ENCODE assay signal across 20 cellular contexts in genomic region chr19:11054628-11055027, GRCh38. TPM values are rescaled to one million over a fixed set of nuclear protein-coding genes. Genes with fewer than 3 reads are reported as not detected.
DNase-seq lines count a peak whose midpoint lies in the region; ATAC-seq and TF ChIP-seq lines count a peak whose summit lies in the region.
"Had no signal": no experiment of that assay in that cellular context is flagged by ENCODE, and none has a peak within 500 bp of the region (broad histone marks: within the 10 kb centered on the region; RNA-seq: fewer than 3 reads in every experiment).

No MANE protein-coding gene starts in this region.

- POLR2A ChIA-PET in WTC11 (lab: Charles Lee), result no interaction called here

- no peak overlapping the region for H3K4me3 Mint-ChIP-seq in WTC11
- H3K4me3 Mint-ChIP-seq in nephron progenitor cell, result no peak overlapping the region

- H3K27me3 ChIP-seq in heart right ventricle, result no peaks in the 10 kb centered on the region

- peaks cover 0 to 12% (median 0%) of the 10 kb centered on the region in 9 donors for H3K4me1 ChIP-seq in heart right ventricle
- H3K4me1 ChIP-seq: Caco-2 had no signal

- H3K27me3 Mint-ChIP-seq in WTC11 (ENCODE audit: low read depth) (no peaks in the 10 kb centered on the region), nephron progenitor cell (ENCODE audit: low read depth, poor library complexity) (no peaks in the 10 kb centered on the region)

- H3K4me3 ChIP-seq in heart right ventricle, result no peak overlapping the region
- H3K4me3 ChIP-seq: SK-N-MC had no signal

- no peak overlapping the region for H3K27ac ChIP-seq in heart right ventricle
- H3K27ac ChIP-seq: C4-2B, SK-N-MC had no signal

- CTCF ChIA-PET in WTC11 (lab: Charles Lee), result no interaction called here

- H3K36me3 ChIP-seq in heart right ventricle, result peaks cover 0 to 83% (median 8%) of the 10 kb centered on the region in 9 donors

- intact Hi-C loops in Right ventricle myocardium inferior (cut with DNase I), result no loop called here
- intact Hi-C loops in heart right ventricle (cut with DNase I), result no loop called here

- no peaks in the 10 kb centered on the region for H3K9me3 ChIP-seq in heart right ventricle
- H3K9me3 ChIP-seq: Caco-2 had no signal

- TF ChIP-seq CTCF in heart right ventricle (IDR thresholded peaks at IDR 0.05) (no peak), WTC11 (IDR thresholded peaks at IDR 0.05) (no peak), nephron progenitor cell (IDR thresholded peaks at IDR 0.05) (no peak)

- 91 to 93% methylated on average over 8 of the region's 8 CpGs for WGBS in heart right ventricle, 2 donors

- H3K36me3 Mint-ChIP-seq in WTC11, result peaks cover 12% of the 10 kb centered on the region
- peaks cover 43% of the 10 kb centered on the region for H3K36me3 Mint-ChIP-seq in nephron progenitor cell (ENCODE audit: low read depth)

- DNase-seq in Right ventricle myocardium inferior (ENCODE audit: missing footprints), result peak; percentile 34
- DNase-seq in heart right ventricle, result no peak
- DNase-seq in WTC11 (ENCODE audit: low spot score), result no peak
- no peak for DNase-seq in nephron progenitor cell
- no peak for DNase-seq in HuH-7 (ENCODE audit: low spot score)
- no peak for DNase-seq in nucleus accumbens (lab: John Stamatoyannopoulos, UW)
- DNase-seq: Caco-2, DND-41, GOT3, Kasumi-1, NCI-H1417 treated with DMSO at 0.1 percent for 48 hours, NCI-H187, NCI-H446, NCI-H526, SHP77 treated with DMSO at 0.1 percent for 48 hours, SW 1271 had no signal

- H3K27ac Mint-ChIP-seq in WTC11, result 0 out of 2 replicates have a peak overlapping the region, but pooled peaks have one; percentile 32
- peak overlapping the region; percentile 85 for H3K27ac Mint-ChIP-seq in nephron progenitor cell

- H3K4me1 Mint-ChIP-seq in WTC11 (no peaks in the 10 kb centered on the region), nephron progenitor cell (peaks cover 5% of the 10 kb centered on the region)

- ATAC-seq in Right ventricle myocardium inferior (no peak), heart right ventricle (no peak), WTC11 (no peak), HG03039 (IDR thresholded peaks at IDR 0.05; ENCODE audit: unreplicated experiment) (no peak)
- ATAC-seq: HCT116 had no signal

- H3K9me3 Mint-ChIP-seq in WTC11 (no peaks in the 10 kb centered on the region), nephron progenitor cell (no peaks in the 10 kb centered on the region)

TF ChIP-seq in WTC11, 78 proteins besides CTCF, POLR2A, EP300 and RAD21:
- no peak for TF ChIP-seq ATF2 (CRISPR knock-in tag; IDR thresholded peaks at IDR 0.05; ENCODE audit: borderline replicate concordance, low read depth)
- TF ChIP-seq MYBL2 (CRISPR knock-in tag; IDR thresholded peaks at IDR 0.05), result no peak
- TF ChIP-seq ZNF317 (CRISPR knock-in tag; IDR thresholded peaks at IDR 0.05; ENCODE audit: borderline replicate concordance, low read depth), result no peak
- TF ChIP-seq ZNF219 (CRISPR knock-in tag; IDR thresholded peaks at IDR 0.05; ENCODE audit: borderline replicate concordance), result no peak
- no peak for TF ChIP-seq FOXP1 (CRISPR knock-in tag; IDR thresholded peaks at IDR 0.05; ENCODE audit: borderline replicate concordance)
- no peak for TF ChIP-seq ATF1 (CRISPR knock-in tag; IDR thresholded peaks at IDR 0.05)
- TF ChIP-seq JUN (CRISPR knock-in tag; IDR thresholded peaks at IDR 0.05), result no peak
- TF ChIP-seq E2F5 (CRISPR knock-in tag; IDR thresholded peaks at IDR 0.05), result no peak
TF ChIP-seq in WTC11: peak in this region for 0.

RNA-seq across cellular contexts. Expression of gene LDLR, which starts 34.6 kb away (rescaled TPM):
- total RNA-seq in Right ventricle myocardium inferior (12.8 TPM), heart right ventricle (10 to 100 TPM in 8 of 10 donors, 1 to 10 TPM in 2; 4.5 to 76.1 (median 16.4) TPM), WTC11 (2021) (93.5 to 98.9 TPM (median 97.8 TPM) in 3 replicates)
- 10 to 100 TPM in 1 of 2 donors, 1 to 10 TPM in 1; 7.4 to 24.1 TPM for polyA plus RNA-seq in heart right ventricle
